In genomic region chr17:19364699-19365498, GRCh38 we compare ENCODE assay signal across 1 cellular context.
TF ChIP-seq lines count a peak whose summit lies in the region.

No MANE protein-coding gene starts in this region.

TF ChIP-seq in HepG2, 621 proteins besides CTCF, POLR2A, EP300 and RAD21 (continued from another document and continues in another):
- TF ChIP-seq AKNA (CRISPR knock-in tag; IDR thresholded peaks at IDR 0.05; ENCODE audit: borderline replicate concordance) = no peak
- no peak for TF ChIP-seq ZSCAN5A (CRISPR knock-in tag; IDR thresholded peaks at IDR 0.05; ENCODE audit: borderline replicate concordance)
- TF ChIP-seq CAMTA2 (CRISPR knock-in tag; IDR thresholded peaks at IDR 0.05; ENCODE audit: borderline replicate concordance) = no peak
- no peak for TF ChIP-seq ZSCAN9 (CRISPR knock-in tag; IDR thresholded peaks at IDR 0.05; ENCODE audit: borderline replicate concordance)
- TF ChIP-seq ZNF382 (CRISPR knock-in tag; IDR thresholded peaks at IDR 0.05; ENCODE audit: borderline replicate concordance) = no peak
- no peak for TF ChIP-seq ZEB1 (IDR thresholded peaks at IDR 0.05; ENCODE audit: insufficient replicate concordance, low read depth)
- TF ChIP-seq PHF20 (CRISPR knock-in tag; IDR thresholded peaks at IDR 0.05) = 0 out of 2 replicates have a peak, but pooled peaks have one; percentile 10
- no peak for TF ChIP-seq FOXP1 (IDR thresholded peaks at IDR 0.05)
- TF ChIP-seq FOXP1 (CRISPR knock-in tag; IDR thresholded peaks at IDR 0.05) = no peak
- TF ChIP-seq YEATS2 (CRISPR knock-in tag; IDR thresholded peaks at IDR 0.05; ENCODE audit: borderline replicate concordance) = no peak
- TF ChIP-seq ZBTB38 (CRISPR knock-in tag; IDR thresholded peaks at IDR 0.05) = peak; percentile 62; the same call in 1 of the 2 replicates
- no peak for TF ChIP-seq ZNF570 (CRISPR knock-in tag; IDR thresholded peaks at IDR 0.05; ENCODE audit: borderline replicate concordance)
- 0 out of 2 replicates have a peak, but pooled peaks have one; percentile 14 for TF ChIP-seq KDM3A (CRISPR knock-in tag; IDR thresholded peaks at IDR 0.05; ENCODE audit: low read depth)
- peak; percentile 1 for TF ChIP-seq PTBP1 (IDR thresholded peaks at IDR 0.05; ENCODE audit: low read depth, low read length, poor library complexity, severe bottlenecking)
- no peak for TF ChIP-seq STAT6 (CRISPR knock-in tag; IDR thresholded peaks at IDR 0.05; ENCODE audit: borderline replicate concordance)
- TF ChIP-seq MXD1 (CRISPR knock-in tag; IDR thresholded peaks at IDR 0.05) = no peak
- no peak for TF ChIP-seq ZBTB1 (CRISPR knock-in tag; IDR thresholded peaks at IDR 0.05; ENCODE audit: borderline replicate concordance)
- no peak for TF ChIP-seq ZNF362 (CRISPR knock-in tag; IDR thresholded peaks at IDR 0.05; ENCODE audit: borderline replicate concordance)
- TF ChIP-seq ZNF609 (CRISPR knock-in tag; IDR thresholded peaks at IDR 0.05; ENCODE audit: borderline replicate concordance) = no peak
- TF ChIP-seq ZNF232 (CRISPR knock-in tag; IDR thresholded peaks at IDR 0.05; ENCODE audit: borderline replicate concordance) = no peak
- TF ChIP-seq ZNF235 (CRISPR knock-in tag; IDR thresholded peaks at IDR 0.05; ENCODE audit: borderline replicate concordance) = no peak
- no peak for TF ChIP-seq ATF6 (CRISPR knock-in tag; conservative IDR thresholded peaks at IDR 0.05)
- no peak for TF ChIP-seq ZMYM2 (CRISPR knock-in tag; IDR thresholded peaks at IDR 0.05)
- TF ChIP-seq ZBTB7B (CRISPR knock-in tag; IDR thresholded peaks at IDR 0.05) = peak; percentile 35; the same call in 1 of the 2 replicates
- no peak for TF ChIP-seq RCOR2 (CRISPR knock-in tag; IDR thresholded peaks at IDR 0.05)
- no peak for TF ChIP-seq CBFB (CRISPR knock-in tag; IDR thresholded peaks at IDR 0.05)
- TF ChIP-seq TBX2 (CRISPR knock-in tag; IDR thresholded peaks at IDR 0.05; ENCODE audit: borderline replicate concordance) = peak; percentile 43; the same call in 1 of the 2 replicates
- TF ChIP-seq BORCS8-MEF2B (CRISPR knock-in tag; IDR thresholded peaks at IDR 0.05) = no peak
- TF ChIP-seq ZNF354B (CRISPR knock-in tag; IDR thresholded peaks at IDR 0.05) = no peak
- no peak for TF ChIP-seq ZNF496 (CRISPR knock-in tag; IDR thresholded peaks at IDR 0.05; ENCODE audit: insufficient replicate concordance)
- no peak for TF ChIP-seq PREB (CRISPR knock-in tag; IDR thresholded peaks at IDR 0.05)
- TF ChIP-seq GABPB1 (CRISPR knock-in tag; IDR thresholded peaks at IDR 0.05) = no peak
- no peak for TF ChIP-seq PCBP2 (optimal IDR thresholded peaks at IDR 0.05; ENCODE audit: low read depth, low read length, poor library complexity, severe bottlenecking)
- TF ChIP-seq HNF4G (IDR thresholded peaks at IDR 0.05; ENCODE audit: borderline replicate concordance, low read depth, low read length) = peak; percentile 38; the same call in 1 of the 2 replicates
- TF ChIP-seq HNF4G (CRISPR knock-in tag; IDR thresholded peaks at IDR 0.05; ENCODE audit: borderline replicate concordance, low read depth) = no peak
- TF ChIP-seq TEAD3 (CRISPR knock-in tag; optimal IDR thresholded peaks at IDR 0.05; ENCODE audit: borderline replicate concordance) = no peak
- no peak for TF ChIP-seq ZNF329 (CRISPR knock-in tag; IDR thresholded peaks at IDR 0.05; ENCODE audit: low read depth)
- no peak for TF ChIP-seq HES4 (CRISPR knock-in tag; IDR thresholded peaks at IDR 0.05; ENCODE audit: borderline replicate concordance)
- TF ChIP-seq ZSCAN21 (CRISPR knock-in tag; IDR thresholded peaks at IDR 0.05; ENCODE audit: borderline replicate concordance) = no peak
- TF ChIP-seq ETS1 (CRISPR knock-in tag; IDR thresholded peaks at IDR 0.05) = no peak
- TF ChIP-seq ZNF143 (CRISPR knock-in tag; IDR thresholded peaks at IDR 0.05) = no peak
- no peak for TF ChIP-seq CENPX (CRISPR knock-in tag; IDR thresholded peaks at IDR 0.05)
- no peak for TF ChIP-seq ZNF441 (CRISPR knock-in tag; IDR thresholded peaks at IDR 0.05; ENCODE audit: borderline replicate concordance)
- TF ChIP-seq FOXK1 (CRISPR knock-in tag; IDR thresholded peaks at IDR 0.05; ENCODE audit: borderline replicate concordance, low read depth) = no peak
- no peak for TF ChIP-seq CBX1 (IDR thresholded peaks at IDR 0.05; ENCODE audit: low read depth)
